1 cellular context compared by ENCODE assay signal in the genomic region with DNA sequence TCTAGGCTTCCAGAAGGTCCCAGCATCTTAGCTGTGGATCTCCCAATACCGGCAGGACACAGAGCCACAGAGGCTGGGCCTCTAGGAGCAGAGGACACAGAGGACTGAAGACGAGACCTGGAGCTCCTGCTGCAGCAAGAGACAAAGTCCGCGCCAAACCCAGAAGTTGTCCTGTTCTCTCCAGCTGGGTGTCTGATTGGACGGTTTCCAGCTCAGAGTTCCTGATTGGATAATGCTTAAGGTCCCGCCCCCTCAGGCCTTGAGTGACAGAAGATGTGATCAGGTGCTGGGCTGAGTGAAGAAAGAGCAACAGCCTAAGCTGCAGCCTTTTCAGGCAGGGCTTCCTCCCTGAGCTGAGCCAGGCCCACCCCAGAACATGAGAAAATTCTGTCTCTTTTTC.
TF ChIP-seq lines count a peak whose summit lies in the region.

No MANE protein-coding gene starts in this region.

TF ChIP-seq in GM23338, 12 proteins besides CTCF, POLR2A, EP300 and RAD21 (continued from another document):
- no peak for TF ChIP-seq ZNF462 (CRISPR knock-in tag; IDR thresholded peaks at IDR 0.05)
- no peak for TF ChIP-seq POLR2AphosphoS5 (IDR thresholded peaks at IDR 0.05; ENCODE audit: low read depth)
- TF ChIP-seq NANOG (IDR thresholded peaks at IDR 0.05; ENCODE audit: borderline replicate concordance) = no peak
- TF ChIP-seq EZH2phosphoT487 (IDR thresholded peaks at IDR 0.05; ENCODE audit: unreplicated experiment) = no peak
- no peak for TF ChIP-seq ZNF331 (CRISPR knock-in tag; IDR thresholded peaks at IDR 0.05; ENCODE audit: low read depth)
- no peak for TF ChIP-seq CREB1 (CRISPR knock-in tag; IDR thresholded peaks at IDR 0.05; ENCODE audit: low read depth)
